ENCODE assay signal across 15 cellular contexts in genomic region chr4:39151120-39151713, GRCh38. TPM values are rescaled to one million over a fixed set of nuclear protein-coding genes. Genes with fewer than 3 reads are reported as not detected.
DNase-seq lines count a peak whose midpoint lies in the region; ATAC-seq, FAIRE-seq and TF ChIP-seq lines count a peak whose summit lies in the region.
"Had no signal": no experiment of that assay in that cellular context is flagged by ENCODE, and none has a peak within 500 bp of the region (broad histone marks: within the 10 kb centered on the region; RNA-seq: fewer than 3 reads in every experiment).

No MANE protein-coding gene starts in this region.

- no peak for TF ChIP-seq POLR2A in GM12892 (IDR thresholded peaks at IDR 0.05; ENCODE audit: low read depth, low read length)

- no peaks in the 10 kb centered on the region for H3K27me3 Mint-ChIP-seq in activated naive CD8-positive, alpha-beta T cell treated with anti-CD3 and anti-CD28 coated beads for 36 hours

- no peaks in the 10 kb centered on the region for H3K9me3 Mint-ChIP-seq in activated naive CD8-positive, alpha-beta T cell treated with anti-CD3 and anti-CD28 coated beads for 36 hours
- H3K9me3 Mint-ChIP-seq: central memory CD8-positive, alpha-beta T cell had no signal

- no peak for ATAC-seq in HG03457 (IDR thresholded peaks at IDR 0.05; ENCODE audit: unreplicated experiment)
- ATAC-seq: left ventricle myocardium superior had no signal

- peaks cover 7% of the 10 kb centered on the region for H3K4me1 Mint-ChIP-seq in activated naive CD8-positive, alpha-beta T cell treated with anti-CD3 and anti-CD28 coated beads for 36 hours
- H3K4me1 Mint-ChIP-seq: central memory CD8-positive, alpha-beta T cell had no signal

- H3K36me3 Mint-ChIP-seq in activated naive CD8-positive, alpha-beta T cell treated with anti-CD3 and anti-CD28 coated beads for 36 hours = no peaks in the 10 kb centered on the region

- peak overlapping the region; percentile 83 for H3K27ac Mint-ChIP-seq in activated naive CD8-positive, alpha-beta T cell treated with anti-CD3 and anti-CD28 coated beads for 36 hours

- FAIRE-seq in GM12892 (lab: Jason Lieb, UNC) = no peak

- no peak overlapping the region for H3K4me3 Mint-ChIP-seq in activated naive CD8-positive, alpha-beta T cell treated with anti-CD3 and anti-CD28 coated beads for 36 hours
- H3K4me3 Mint-ChIP-seq: central memory CD8-positive, alpha-beta T cell had no signal

- DNase-seq in GF-D8 (lab: John Stamatoyannopoulos, UW) (peak; percentile 60), MV-4-11 (lab: John Stamatoyannopoulos, UW) (peak; percentile 86), kidney tubule cell (ENCODE audit: low spot score) (peak; percentile 36), dermis blood vessel endothelial cell (no peak), GM12892 (ENCODE audit: insufficient read length) (no peak)
- DNase-seq in activated naive CD8-positive, alpha-beta T cell treated with anti-CD3 and anti-CD28 coated beads for 36 hours = no peak
- DNase-seq in activated CD4-positive, alpha-beta T cell treated with anti-CD3 and anti-CD28 coated beads for 48 hours = no peak
- DNase-seq: activated CD8-positive, alpha-beta memory T cell treated with anti-CD3 and anti-CD28 coated beads, Interleukin-2, amount 50 U/mL, for 48 hours; DMS79; left ventricle myocardium superior; NCI-H510A treated with DMSO at 0.1 percent for 48 hours; posterior cingulate gyrus; trophoblast cell had no signal

RNA-seq across cellular contexts. Expression of gene WDR19, which starts 31.1 kb away (rescaled TPM):
- 10 to 100 TPM; 11.0 to 14.1 TPM for total RNA-seq in activated naive CD8-positive, alpha-beta T cell treated with anti-CD3 and anti-CD28 coated beads for 36 hours
- total RNA-seq in dermis blood vessel endothelial cell = 24.8 and 33.0 TPM in 2 replicates
- polyA plus RNA-seq in GM12892 (2012; ENCODE audit: missing spikeins) = 12.7 TPM

Comparison
In these comparisons a context has a peak if more than half of its experiments do, and no peak if none do; other contexts are left out.
1. DNase-seq: peak in GF-D8 (single experiment), MV-4-11 (single experiment) and kidney tubule cell (single experiment); none in activated naive CD8-positive, alpha-beta T cell treated with anti-CD3 and anti-CD28 coated beads for 36 hours (single experiment), dermis blood vessel endothelial cell (single experiment), GM12892 (single experiment) and activated CD4-positive, alpha-beta T cell treated with anti-CD3 and anti-CD28 coated beads for 48 hours (single experiment).